Comparison of ENCODE assay signal across 28 cellular contexts in genomic region chr6:122956376-122956775, GRCh38. TPM values are rescaled to one million over a fixed set of nuclear protein-coding genes. Genes with fewer than 3 reads are reported as not detected.
"Had no signal": no experiment of that assay in that cellular context is flagged by ENCODE, and none has a peak within 500 bp of the region (broad histone marks: within the 10 kb centered on the region; RNA-seq: fewer than 3 reads in every experiment).

No MANE protein-coding gene starts in this region.

- H3K4me3 Mint-ChIP-seq: activated B cell treated with CpG ODN at 0.5 μM for 24 hours; activated naive CD8-positive, alpha-beta T cell treated with anti-CD3 and anti-CD28 coated beads, Interleukin-2, amount 10 ng/mL, durations not matched to agents 7 days and 5 days; activated T-cell treated with anti-CD3 and anti-CD28 coated beads, Interleukin-2, amount 50 U/mL, for 4 hours; central memory CD8-positive, alpha-beta T cell; natural killer cell treated with Interleukin-12 subunit alpha and Interleukin-12 subunit beta and Interleukin-15 and Interleukin-18, amount 100 ng/mL, for 72 hours had no signal

- H3K9me3 ChIP-seq: sigmoid colon, testis had no signal

- ATAC-seq: activated T-cell treated with anti-CD3 and anti-CD28 coated beads, Interleukin-2, amount 50 U/mL, for 4 hours; esophagus mucosa; left ventricle myocardium superior; natural killer cell treated with Interleukin-12 subunit alpha and Interleukin-12 subunit beta and Interleukin-15 and Interleukin-18, amount 100 ng/mL, for 72 hours had no signal

- H3K4me1 ChIP-seq: breast epithelium, sigmoid colon, testis, uterus had no signal

- H3K36me3 ChIP-seq: breast epithelium, sigmoid colon, uterus had no signal

- H3K27me3 Mint-ChIP-seq: activated B cell treated with CpG ODN at 0.5 μM for 24 hours; activated naive CD8-positive, alpha-beta T cell treated with anti-CD3 and anti-CD28 coated beads, Interleukin-2, amount 10 ng/mL, durations not matched to agents 7 days and 5 days; central memory CD8-positive, alpha-beta T cell; natural killer cell treated with Interleukin-12 subunit alpha and Interleukin-12 subunit beta and Interleukin-15 and Interleukin-18, amount 100 ng/mL, for 72 hours; progenitor cell of endocrine pancreas had no signal

- H3K27me3 ChIP-seq: breast epithelium, sigmoid colon, testis, uterus had no signal

- H3K27ac Mint-ChIP-seq: activated B cell treated with CpG ODN at 0.5 μM for 24 hours; activated naive CD8-positive, alpha-beta T cell treated with anti-CD3 and anti-CD28 coated beads, Interleukin-2, amount 10 ng/mL, durations not matched to agents 7 days and 5 days; natural killer cell treated with Interleukin-12 subunit alpha and Interleukin-12 subunit beta and Interleukin-15 and Interleukin-18, amount 100 ng/mL, for 72 hours; progenitor cell of endocrine pancreas had no signal

- H3K36me3 Mint-ChIP-seq: activated naive CD8-positive, alpha-beta T cell treated with anti-CD3 and anti-CD28 coated beads, Interleukin-2, amount 10 ng/mL, durations not matched to agents 7 days and 5 days had no signal

- DNase-seq: activated B cell treated with CpG ODN at 0.5 μM for 24 hours; activated CD4-positive, alpha-beta T cell treated with anti-CD3 and anti-CD28 coated beads for 4 hours; activated CD4-positive, alpha-beta T cell treated with anti-CD3 and anti-CD28 coated beads, Interleukin-2, amount 50 U/mL, for 48 hours; activated CD8-positive, alpha-beta memory T cell treated with anti-CD3 and anti-CD28 coated beads, Interleukin-2, amount 50 U/mL, for 48 hours; activated naive CD4-positive, alpha-beta T cell treated with Interleukin-2 at 50 U/mL for 16 hours; activated naive CD8-positive, alpha-beta T cell treated with anti-CD3 and anti-CD28 coated beads, Interleukin-2, amount 10 ng/mL, durations not matched to agents 7 days and 5 days; activated T-cell treated with anti-CD3 and anti-CD28 coated beads, Interleukin-2, amount 50 U/mL, for 4 hours; amniotic stem cell; effector memory CD4-positive, alpha-beta T cell; foreskin melanocyte; left ventricle myocardium superior; retina; sigmoid colon; stimulated activated CD4-positive, alpha-beta T cell treated with anti-CD3 and anti-CD28 coated beads, Interleukin-2, amount 100 ng/mL, for 48 hours; stimulated activated naive CD4-positive, alpha-beta T cell; testis; trophoblast cell; uterus had no signal

- FAIRE-seq: colon, endothelial cell of umbilical vein had no signal

- H3K4me3 ChIP-seq: breast epithelium, sigmoid colon, testis, uterus had no signal

- H3K4me1 Mint-ChIP-seq: activated B cell treated with CpG ODN at 0.5 μM for 24 hours; activated naive CD8-positive, alpha-beta T cell treated with anti-CD3 and anti-CD28 coated beads, Interleukin-2, amount 10 ng/mL, durations not matched to agents 7 days and 5 days; central memory CD8-positive, alpha-beta T cell had no signal

- H3K27ac ChIP-seq: breast epithelium, sigmoid colon, testis, uterus had no signal

RNA-seq across cellular contexts. Expression of gene CLVS2, which starts 39.7 kb away (rescaled TPM):
- total RNA-seq: activated B cell treated with CpG ODN at 0.5 μM for 24 hours; activated CD8-positive, alpha-beta memory T cell treated with anti-CD3 and anti-CD28 coated beads for 36 hours; activated naive CD8-positive, alpha-beta T cell treated with anti-CD3 and anti-CD28 coated beads, Interleukin-2, amount 10 ng/mL, durations not matched to agents 7 days and 5 days; activated T-cell treated with anti-CD3 and anti-CD28 coated beads, Interleukin-2, amount 50 U/mL, for 4 hours; breast epithelium; dermis microvascular lymphatic vessel endothelial cell; endothelial cell of umbilical vein; esophagus mucosa; natural killer cell treated with Interleukin-12 subunit alpha and Interleukin-12 subunit beta and Interleukin-15 and Interleukin-18, amount 100 ng/mL, for 72 hours; osteocyte had no signal
- polyA plus RNA-seq: endothelial cell of umbilical vein had no signal
